Comparison of ENCODE assay signal across 1 cellular context in genomic region chr20:11261533-11262000, GRCh38.
TF ChIP-seq lines count a peak whose summit lies in the region.

No MANE protein-coding gene starts in this region.

TF ChIP-seq in GM12878, 131 proteins besides CTCF, POLR2A, EP300 and RAD21 (continued from another document and continues in another):
- TF ChIP-seq, protein P1, sequence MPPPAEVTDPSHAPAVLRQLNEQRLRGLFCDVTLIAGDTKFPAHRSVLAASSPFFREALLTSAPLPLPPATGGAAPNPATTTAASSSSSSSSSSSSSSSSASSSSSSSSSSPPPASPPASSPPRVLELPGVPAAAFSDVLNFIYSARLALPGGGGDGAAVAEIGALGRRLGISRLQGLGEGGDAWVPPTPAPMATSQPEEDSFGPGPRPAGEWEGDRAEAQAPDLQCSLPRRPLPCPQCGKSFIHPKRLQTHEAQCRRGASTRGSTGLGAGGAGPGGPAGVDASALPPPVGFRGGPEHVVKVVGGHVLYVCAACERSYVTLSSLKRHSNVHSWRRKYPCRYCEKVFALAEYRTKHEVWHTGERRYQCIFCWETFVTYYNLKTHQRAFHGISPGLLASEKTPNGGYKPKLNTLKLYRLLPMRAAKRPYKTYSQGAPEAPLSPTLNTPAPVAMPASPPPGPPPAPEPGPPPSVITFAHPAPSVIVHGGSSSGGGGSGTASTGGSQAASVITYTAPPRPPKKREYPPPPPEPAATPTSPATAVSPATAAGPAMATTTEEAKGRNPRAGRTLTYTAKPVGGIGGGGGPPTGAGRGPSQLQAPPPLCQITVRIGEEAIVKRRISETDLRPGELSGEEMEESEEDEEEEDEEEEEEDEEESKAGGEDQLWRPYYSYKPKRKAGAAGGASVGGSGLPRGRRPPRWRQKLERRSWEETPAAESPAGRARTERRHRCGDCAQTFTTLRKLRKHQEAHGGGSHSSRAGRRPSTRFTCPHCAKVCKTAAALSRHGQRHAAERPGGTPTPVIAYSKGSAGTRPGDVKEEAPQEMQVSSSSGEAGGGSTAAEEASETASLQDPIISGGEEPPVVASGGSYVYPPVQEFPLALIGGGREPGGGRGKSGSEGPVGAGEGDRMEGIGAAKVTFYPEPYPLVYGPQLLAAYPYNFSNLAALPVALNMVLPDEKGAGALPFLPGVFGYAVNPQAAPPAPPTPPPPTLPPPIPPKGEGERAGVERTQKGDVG (CRISPR knock-in tag; IDR thresholded peaks at IDR 0.05) = no peak
- TF ChIP-seq BMI1 (IDR thresholded peaks at IDR 0.05; ENCODE audit: borderline replicate concordance) = no peak
- TF ChIP-seq PML (IDR thresholded peaks at IDR 0.05; ENCODE audit: low read length) = no peak
- TF ChIP-seq POLR2AphosphoS2 (IDR thresholded peaks at IDR 0.05; ENCODE audit: low read depth, low read length) = no peak
- TF ChIP-seq CHD1 (IDR thresholded peaks at IDR 0.05; ENCODE audit: low read depth, low read length) = no peak
- TF ChIP-seq SRF (IDR thresholded peaks at IDR 0.05; ENCODE audit: low read depth in 2 of 2, low read length in 2 of 2) = no peak
- TF ChIP-seq PBX3 (IDR thresholded peaks at IDR 0.05; ENCODE audit: insufficient replicate concordance, low read depth, low read length) = no peak
- no peak for TF ChIP-seq MAX (IDR thresholded peaks at IDR 0.05; ENCODE audit: low read depth, low read length)
- TF ChIP-seq, protein P2, sequence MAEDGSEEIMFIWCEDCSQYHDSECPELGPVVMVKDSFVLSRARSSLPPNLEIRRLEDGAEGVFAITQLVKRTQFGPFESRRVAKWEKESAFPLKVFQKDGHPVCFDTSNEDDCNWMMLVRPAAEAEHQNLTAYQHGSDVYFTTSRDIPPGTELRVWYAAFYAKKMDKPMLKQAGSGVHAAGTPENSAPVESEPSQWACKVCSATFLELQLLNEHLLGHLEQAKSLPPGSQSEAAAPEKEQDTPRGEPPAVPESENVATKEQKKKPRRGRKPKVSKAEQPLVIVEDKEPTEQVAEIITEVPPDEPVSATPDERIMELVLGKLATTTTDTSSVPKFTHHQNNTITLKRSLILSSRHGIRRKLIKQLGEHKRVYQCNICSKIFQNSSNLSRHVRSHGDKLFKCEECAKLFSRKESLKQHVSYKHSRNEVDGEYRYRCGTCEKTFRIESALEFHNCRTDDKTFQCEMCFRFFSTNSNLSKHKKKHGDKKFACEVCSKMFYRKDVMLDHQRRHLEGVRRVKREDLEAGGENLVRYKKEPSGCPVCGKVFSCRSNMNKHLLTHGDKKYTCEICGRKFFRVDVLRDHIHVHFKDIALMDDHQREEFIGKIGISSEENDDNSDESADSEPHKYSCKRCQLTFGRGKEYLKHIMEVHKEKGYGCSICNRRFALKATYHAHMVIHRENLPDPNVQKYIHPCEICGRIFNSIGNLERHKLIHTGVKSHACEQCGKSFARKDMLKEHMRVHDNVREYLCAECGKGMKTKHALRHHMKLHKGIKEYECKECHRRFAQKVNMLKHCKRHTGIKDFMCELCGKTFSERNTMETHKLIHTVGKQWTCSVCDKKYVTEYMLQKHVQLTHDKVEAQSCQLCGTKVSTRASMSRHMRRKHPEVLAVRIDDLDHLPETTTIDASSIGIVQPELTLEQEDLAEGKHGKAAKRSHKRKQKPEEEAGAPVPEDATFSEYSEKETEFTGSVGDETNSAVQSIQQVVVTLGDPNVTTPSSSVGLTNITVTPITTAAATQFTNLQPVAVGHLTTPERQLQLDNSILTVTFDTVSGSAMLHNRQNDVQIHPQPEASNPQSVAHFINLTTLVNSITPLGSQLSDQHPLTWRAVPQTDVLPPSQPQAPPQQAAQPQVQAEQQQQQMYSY (CRISPR knock-in tag; IDR thresholded peaks at IDR 0.05) = no peak
- TF ChIP-seq MXI1 (IDR thresholded peaks at IDR 0.05; ENCODE audit: low read depth, low read length) = no peak
- TF ChIP-seq CBFB (IDR thresholded peaks at IDR 0.05; ENCODE audit: low read depth) = 0 out of 2 replicates have a peak, but pooled peaks have one; percentile 28
- TF ChIP-seq FOXK2 (IDR thresholded peaks at IDR 0.05) = no peak
- no peak for TF ChIP-seq POU2F2 (IDR thresholded peaks at IDR 0.05; ENCODE audit: borderline replicate concordance, low read depth, low read length)
- TF ChIP-seq ZNF217 (IDR thresholded peaks at IDR 0.05) = no peak
- no peak for TF ChIP-seq TCF3 (IDR thresholded peaks at IDR 0.05; ENCODE audit: borderline replicate concordance, insufficient read depth, low read depth, low read length)
- no peak for TF ChIP-seq JUND (IDR thresholded peaks at IDR 0.05; ENCODE audit: low read depth, low read length)
- TF ChIP-seq DPF2 (IDR thresholded peaks at IDR 0.05) = 0 out of 2 replicates have a peak, but pooled peaks have one; percentile 47
- TF ChIP-seq NR2C1 (IDR thresholded peaks at IDR 0.05) = no peak
- TF ChIP-seq RBBP5 (conservative IDR thresholded peaks at IDR 0.05) = no peak
- no peak for TF ChIP-seq STAT1 (conservative IDR thresholded peaks at IDR 0.05)
- no peak for TF ChIP-seq SPI1 (IDR thresholded peaks at IDR 0.05; ENCODE audit: borderline replicate concordance, insufficient read depth, low read depth, low read length)
- TF ChIP-seq, protein P3, sequence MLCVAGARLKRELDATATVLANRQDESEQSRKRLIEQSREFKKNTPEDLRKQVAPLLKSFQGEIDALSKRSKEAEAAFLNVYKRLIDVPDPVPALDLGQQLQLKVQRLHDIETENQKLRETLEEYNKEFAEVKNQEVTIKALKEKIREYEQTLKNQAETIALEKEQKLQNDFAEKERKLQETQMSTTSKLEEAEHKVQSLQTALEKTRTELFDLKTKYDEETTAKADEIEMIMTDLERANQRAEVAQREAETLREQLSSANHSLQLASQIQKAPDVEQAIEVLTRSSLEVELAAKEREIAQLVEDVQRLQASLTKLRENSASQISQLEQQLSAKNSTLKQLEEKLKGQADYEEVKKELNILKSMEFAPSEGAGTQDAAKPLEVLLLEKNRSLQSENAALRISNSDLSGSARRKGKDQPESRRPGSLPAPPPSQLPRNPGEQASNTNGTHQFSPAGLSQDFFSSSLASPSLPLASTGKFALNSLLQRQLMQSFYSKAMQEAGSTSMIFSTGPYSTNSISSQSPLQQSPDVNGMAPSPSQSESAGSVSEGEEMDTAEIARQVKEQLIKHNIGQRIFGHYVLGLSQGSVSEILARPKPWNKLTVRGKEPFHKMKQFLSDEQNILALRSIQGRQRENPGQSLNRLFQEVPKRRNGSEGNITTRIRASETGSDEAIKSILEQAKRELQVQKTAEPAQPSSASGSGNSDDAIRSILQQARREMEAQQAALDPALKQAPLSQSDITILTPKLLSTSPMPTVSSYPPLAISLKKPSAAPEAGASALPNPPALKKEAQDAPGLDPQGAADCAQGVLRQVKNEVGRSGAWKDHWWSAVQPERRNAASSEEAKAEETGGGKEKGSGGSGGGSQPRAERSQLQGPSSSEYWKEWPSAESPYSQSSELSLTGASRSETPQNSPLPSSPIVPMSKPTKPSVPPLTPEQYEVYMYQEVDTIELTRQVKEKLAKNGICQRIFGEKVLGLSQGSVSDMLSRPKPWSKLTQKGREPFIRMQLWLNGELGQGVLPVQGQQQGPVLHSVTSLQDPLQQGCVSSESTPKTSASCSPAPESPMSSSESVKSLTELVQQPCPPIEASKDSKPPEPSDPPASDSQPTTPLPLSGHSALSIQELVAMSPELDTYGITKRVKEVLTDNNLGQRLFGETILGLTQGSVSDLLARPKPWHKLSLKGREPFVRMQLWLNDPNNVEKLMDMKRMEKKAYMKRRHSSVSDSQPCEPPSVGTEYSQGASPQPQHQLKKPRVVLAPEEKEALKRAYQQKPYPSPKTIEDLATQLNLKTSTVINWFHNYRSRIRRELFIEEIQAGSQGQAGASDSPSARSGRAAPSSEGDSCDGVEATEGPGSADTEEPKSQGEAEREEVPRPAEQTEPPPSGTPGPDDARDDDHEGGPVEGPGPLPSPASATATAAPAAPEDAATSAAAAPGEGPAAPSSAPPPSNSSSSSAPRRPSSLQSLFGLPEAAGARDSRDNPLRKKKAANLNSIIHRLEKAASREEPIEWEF (IDR thresholded peaks at IDR 0.05; ENCODE audit: insufficient replicate concordance, low read depth, low read length) = peak; percentile 50
- TF ChIP-seq CBX3 (IDR thresholded peaks at IDR 0.05; ENCODE audit: borderline replicate concordance, low read depth) = no peak
- TF ChIP-seq ZBTB33 (IDR thresholded peaks at IDR 0.05) = no peak
- peak; percentile 65; the same call in 1 of the 2 replicates for TF ChIP-seq NR2F1 (conservative IDR thresholded peaks at IDR 0.05)
- TF ChIP-seq TAF1 (IDR thresholded peaks at IDR 0.05; ENCODE audit: borderline replicate concordance, low read depth, low read length) = no peak
- TF ChIP-seq MTA2 (IDR thresholded peaks at IDR 0.05; ENCODE audit: low read depth) = no peak
- TF ChIP-seq RAD51 (IDR thresholded peaks at IDR 0.05) = no peak
- TF ChIP-seq PAX5 (IDR thresholded peaks at IDR 0.05; ENCODE audit: borderline replicate concordance, low read depth, low read length) = peak; percentile 65; the same call in 1 of the 2 replicates
- TF ChIP-seq, protein P4, sequence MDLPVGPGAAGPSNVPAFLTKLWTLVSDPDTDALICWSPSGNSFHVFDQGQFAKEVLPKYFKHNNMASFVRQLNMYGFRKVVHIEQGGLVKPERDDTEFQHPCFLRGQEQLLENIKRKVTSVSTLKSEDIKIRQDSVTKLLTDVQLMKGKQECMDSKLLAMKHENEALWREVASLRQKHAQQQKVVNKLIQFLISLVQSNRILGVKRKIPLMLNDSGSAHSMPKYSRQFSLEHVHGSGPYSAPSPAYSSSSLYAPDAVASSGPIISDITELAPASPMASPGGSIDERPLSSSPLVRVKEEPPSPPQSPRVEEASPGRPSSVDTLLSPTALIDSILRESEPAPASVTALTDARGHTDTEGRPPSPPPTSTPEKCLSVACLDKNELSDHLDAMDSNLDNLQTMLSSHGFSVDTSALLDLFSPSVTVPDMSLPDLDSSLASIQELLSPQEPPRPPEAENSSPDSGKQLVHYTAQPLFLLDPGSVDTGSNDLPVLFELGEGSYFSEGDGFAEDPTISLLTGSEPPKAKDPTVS (IDR thresholded peaks at IDR 0.05; ENCODE audit: low read depth, low read length) = no peak
- no peak for TF ChIP-seq BACH1 (IDR thresholded peaks at IDR 0.05; ENCODE audit: borderline replicate concordance)
- TF ChIP-seq, protein P5, sequence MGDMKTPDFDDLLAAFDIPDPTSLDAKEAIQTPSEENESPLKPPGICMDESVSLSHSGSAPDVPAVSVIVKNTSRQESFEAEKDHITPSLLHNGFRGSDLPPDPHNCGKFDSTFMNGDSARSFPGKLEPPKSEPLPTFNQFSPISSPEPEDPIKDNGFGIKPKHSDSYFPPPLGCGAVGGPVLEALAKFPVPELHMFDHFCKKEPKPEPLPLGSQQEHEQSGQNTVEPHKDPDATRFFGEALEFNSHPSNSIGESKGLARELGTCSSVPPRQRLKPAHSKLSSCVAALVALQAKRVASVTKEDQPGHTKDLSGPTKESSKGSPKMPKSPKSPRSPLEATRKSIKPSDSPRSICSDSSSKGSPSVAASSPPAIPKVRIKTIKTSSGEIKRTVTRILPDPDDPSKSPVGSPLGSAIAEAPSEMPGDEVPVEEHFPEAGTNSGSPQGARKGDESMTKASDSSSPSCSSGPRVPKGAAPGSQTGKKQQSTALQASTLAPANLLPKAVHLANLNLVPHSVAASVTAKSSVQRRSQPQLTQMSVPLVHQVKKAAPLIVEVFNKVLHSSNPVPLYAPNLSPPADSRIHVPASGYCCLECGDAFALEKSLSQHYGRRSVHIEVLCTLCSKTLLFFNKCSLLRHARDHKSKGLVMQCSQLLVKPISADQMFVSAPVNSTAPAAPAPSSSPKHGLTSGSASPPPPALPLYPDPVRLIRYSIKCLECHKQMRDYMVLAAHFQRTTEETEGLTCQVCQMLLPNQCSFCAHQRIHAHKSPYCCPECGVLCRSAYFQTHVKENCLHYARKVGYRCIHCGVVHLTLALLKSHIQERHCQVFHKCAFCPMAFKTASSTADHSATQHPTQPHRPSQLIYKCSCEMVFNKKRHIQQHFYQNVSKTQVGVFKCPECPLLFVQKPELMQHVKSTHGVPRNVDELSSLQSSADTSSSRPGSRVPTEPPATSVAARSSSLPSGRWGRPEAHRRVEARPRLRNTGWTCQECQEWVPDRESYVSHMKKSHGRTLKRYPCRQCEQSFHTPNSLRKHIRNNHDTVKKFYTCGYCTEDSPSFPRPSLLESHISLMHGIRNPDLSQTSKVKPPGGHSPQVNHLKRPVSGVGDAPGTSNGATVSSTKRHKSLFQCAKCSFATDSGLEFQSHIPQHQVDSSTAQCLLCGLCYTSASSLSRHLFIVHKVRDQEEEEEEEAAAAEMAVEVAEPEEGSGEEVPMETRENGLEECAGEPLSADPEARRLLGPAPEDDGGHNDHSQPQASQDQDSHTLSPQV (IDR thresholded peaks at IDR 0.05) = no peak
- no peak for TF ChIP-seq SREBF2 (IDR thresholded peaks at IDR 0.05; ENCODE audit: low read length)
- TF ChIP-seq, protein P6, sequence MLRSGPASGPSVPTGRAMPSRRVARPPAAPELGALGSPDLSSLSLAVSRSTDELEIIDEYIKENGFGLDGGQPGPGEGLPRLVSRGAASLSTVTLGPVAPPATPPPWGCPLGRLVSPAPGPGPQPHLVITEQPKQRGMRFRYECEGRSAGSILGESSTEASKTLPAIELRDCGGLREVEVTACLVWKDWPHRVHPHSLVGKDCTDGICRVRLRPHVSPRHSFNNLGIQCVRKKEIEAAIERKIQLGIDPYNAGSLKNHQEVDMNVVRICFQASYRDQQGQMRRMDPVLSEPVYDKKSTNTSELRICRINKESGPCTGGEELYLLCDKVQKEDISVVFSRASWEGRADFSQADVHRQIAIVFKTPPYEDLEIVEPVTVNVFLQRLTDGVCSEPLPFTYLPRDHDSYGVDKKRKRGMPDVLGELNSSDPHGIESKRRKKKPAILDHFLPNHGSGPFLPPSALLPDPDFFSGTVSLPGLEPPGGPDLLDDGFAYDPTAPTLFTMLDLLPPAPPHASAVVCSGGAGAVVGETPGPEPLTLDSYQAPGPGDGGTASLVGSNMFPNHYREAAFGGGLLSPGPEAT (IDR thresholded peaks at IDR 0.05; ENCODE audit: low read depth) = peak; percentile 44; the same call in 1 of the 2 replicates
- TF ChIP-seq CHD4 (IDR thresholded peaks at IDR 0.05) = no peak
- TF ChIP-seq BHLHE40 (IDR thresholded peaks at IDR 0.05; ENCODE audit: borderline replicate concordance in 1 of 2, low read depth in 2 of 2, low read length in 1 of 2) = no peak
